29 cellular contexts compared by ENCODE assay signal in genomic region chr2:224775638-224776037, GRCh38. TPM values are rescaled to one million over a fixed set of nuclear protein-coding genes. Genes with fewer than 3 reads are reported as not detected.
"Had no signal": no experiment of that assay in that cellular context is flagged by ENCODE, and none has a peak within 500 bp of the region (broad histone marks: within the 10 kb centered on the region; RNA-seq: fewer than 3 reads in every experiment).

No MANE protein-coding gene starts in this region.

- H3K27ac ChIP-seq: heart left ventricle, lower lobe of right lung, sigmoid colon, testis, upper lobe of left lung had no signal

- H3K36me3 ChIP-seq: sigmoid colon had no signal

- DNase-seq: activated CD4-positive, alpha-beta T cell treated with anti-CD3 and anti-CD28 coated beads, Interleukin-2, amount 50 U/mL, for 4 hours; activated CD8-positive, alpha-beta memory T cell treated with anti-CD3 and anti-CD28 coated beads for 24 hours; activated CD8-positive, alpha-beta memory T cell treated with anti-CD3 and anti-CD28 coated beads, Interleukin-2, amount 50 U/mL, for 4 hours; activated gamma-delta T cell; activated naive CD4-positive, alpha-beta T cell treated with anti-CD3 and anti-CD28 coated beads, Interleukin-2, amount 50 U/mL, for 16 hours; central memory CD4-positive, alpha-beta T cell; effector memory CD4-positive, alpha-beta T cell; heart left ventricle; left cardiac atrium; lower lobe of right lung; naive thymus-derived CD4-positive, alpha-beta T cell; occipital lobe; sigmoid colon; SK-N-SH; stimulated activated CD4-positive, alpha-beta T cell treated with anti-CD3 and anti-CD28 coated beads, Interleukin-2, amount 100 ng/mL, for 48 hours; stimulated activated CD8-positive, alpha-beta memory T cell treated with anti-CD3 and anti-CD28 coated beads, Interleukin-4, amount 100 ng/mL, for 48 hours; stimulated activated naive CD4-positive, alpha-beta T cell; testis; upper lobe of left lung had no signal

- ATAC-seq: esophagus mucosa; heart left ventricle; left cardiac atrium; lower lobe of right lung; naive thymus-derived CD4-positive, alpha-beta T cell; WTC11 had no signal

- H3K9me3 ChIP-seq: heart left ventricle, lower lobe of right lung, sigmoid colon, SK-N-SH, testis, upper lobe of left lung had no signal

- H3K4me3 ChIP-seq: heart left ventricle, lower lobe of right lung, sigmoid colon, testis, upper lobe of left lung had no signal

- FAIRE-seq: astrocyte, islet of Langerhans, TTC549 had no signal

- H3K27me3 ChIP-seq: heart left ventricle, sigmoid colon, testis, upper lobe of left lung had no signal

- H3K4me1 ChIP-seq: heart left ventricle, lower lobe of right lung, sigmoid colon, testis, upper lobe of left lung had no signal

RNA-seq across cellular contexts. Expression of gene CCDC195, which starts 59.5 kb away (rescaled TPM):
- total RNA-seq: astrocyte; dermis microvascular lymphatic vessel endothelial cell; esophagus mucosa; heart left ventricle; left cardiac atrium; lower lobe of right lung; mesenteric fat pad; naive thymus-derived CD4-positive, alpha-beta T cell; neural crest cell; occipital lobe; posterior vena cava; renal cortical epithelial cell; sigmoid colon; testis; upper lobe of left lung; WTC11 had no signal
